9 cellular contexts compared by ENCODE assay signal in genomic region chr1:82979593-82980230, GRCh38.
DNase-seq lines count a peak whose midpoint lies in the region; ATAC-seq lines count a peak whose summit lies in the region.
"Had no signal": no experiment of that assay in that cellular context is flagged by ENCODE, and none has a peak within 500 bp of the region (broad histone marks: within the 10 kb centered on the region; RNA-seq: fewer than 3 reads in every experiment).

No MANE protein-coding gene starts in this region.

- no peaks in the 10 kb centered on the region for H3K36me3 ChIP-seq in H7 (replicated peaks; ENCODE audit: control insufficient read depth, insufficient read depth, low read length)

- H3K4me3 ChIP-seq in H7 (ENCODE audit: insufficient read depth, low read depth, low read length), result no peak overlapping the region

- intact Hi-C loops in Right ventricle myocardium superior (cut with DNase I), result no loop called here

- ATAC-seq in GM18511 (IDR thresholded peaks at IDR 0.05; ENCODE audit: unreplicated experiment) (peak; percentile 100), GM21786 (IDR thresholded peaks at IDR 0.05; ENCODE audit: unreplicated experiment) (peak; percentile 99), HG03565 (IDR thresholded peaks at IDR 0.05; ENCODE audit: unreplicated experiment) (peak; percentile 98), Right ventricle myocardium superior (ENCODE audit: poor library complexity) (no peak)

- DNase-seq in OCI-M1 (lab: John Stamatoyannopoulos, UW) (peak; percentile 23), Ammon's horn (ENCODE audit: low spot score) (no peak), H7 (no peak), Right ventricle myocardium superior (no peak), GOT3 (lab: John Stamatoyannopoulos, UW) (no peak)
- DNase-seq: effector CD4-positive, alpha-beta T cell had no signal

- no peaks in the 10 kb centered on the region for H3K27me3 ChIP-seq in H7 (ENCODE audit: control insufficient read depth, insufficient read depth, low read length)
